In the genomic region with DNA sequence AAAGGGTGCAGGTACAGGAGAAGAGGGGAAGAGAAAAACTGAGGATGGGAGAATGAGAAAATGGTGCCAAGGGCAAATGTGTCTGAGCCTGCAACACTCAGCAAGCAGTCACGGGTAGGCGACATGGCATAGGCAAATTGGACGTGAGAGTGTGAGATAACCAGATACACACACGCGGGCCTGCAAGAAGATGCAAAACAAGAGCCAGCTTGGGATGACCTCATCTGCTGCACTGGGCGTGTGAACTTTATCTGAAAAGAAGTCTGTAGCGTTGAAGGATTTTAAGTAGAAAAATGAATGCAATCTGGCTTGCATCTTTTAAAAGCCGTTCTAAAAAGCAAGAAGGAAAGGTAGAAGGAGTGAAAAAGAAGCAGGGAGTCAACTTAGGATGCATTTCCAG, we compare ENCODE assay signal across 20 cellular contexts.
DNase-seq lines count a peak whose midpoint lies in the region; ATAC-seq, FAIRE-seq and TF ChIP-seq lines count a peak whose summit lies in the region.
"Had no signal": no experiment of that assay in that cellular context is flagged by ENCODE, and none has a peak within 500 bp of the region (broad histone marks: within the 10 kb centered on the region; RNA-seq: fewer than 3 reads in every experiment).

No MANE protein-coding gene starts in this region.

- TF ChIP-seq RAD21 in H1 (IDR thresholded peaks at IDR 0.05 in 1 of 2, conservative IDR thresholded peaks at IDR 0.05 in 1 of 2; ENCODE audit: low read depth in 2 of 2, low read length in 2 of 2), result no peak

- no peak overlapping the region for H3K4ac ChIP-seq in H1 (replicated peaks; ENCODE audit: insufficient read length, low read depth, low read length)

- no peaks in the 10 kb centered on the region for H3K79me1 ChIP-seq in H1 (ENCODE audit: low read depth, low read length)

- no peak overlapping the region for H2BK120ac ChIP-seq in H1 (replicated peaks; ENCODE audit: low read depth, low read length)

- H3K4me1 ChIP-seq in H1 (replicated peaks in 1 of 4; ENCODE audit: control insufficient read depth in 3 of 4, insufficient read depth in 4 of 4, low read length in 3 of 4), result peaks cover 5 to 17% (median 8%) of the 10 kb centered on the region in 4 experiments; a peak in 5 of 7 replicates
- peaks cover 0 to 5% (median 0%) of the 10 kb centered on the region in 4 donors for H3K4me1 ChIP-seq in right lobe of liver
- H3K4me1 ChIP-seq in A673 (ENCODE audit: insufficient read depth, low read length, poor library complexity, severe bottlenecking), result no peaks in the 10 kb centered on the region
- H3K4me1 ChIP-seq: BLaER1, HAP-1 had no signal

- no peak overlapping the region for H2AFZ ChIP-seq in H1 (ENCODE audit: low read length)

- POLR2A ChIA-PET in H1 (lab: Charles Lee; ENCODE audit: partially characterized antibody), result no interaction called here
- POLR2A ChIA-PET in A673 (lab: Charles Lee; ENCODE audit: low non-redundant PET), result no interaction called here

- H4K8ac ChIP-seq in H1 (ENCODE audit: extremely low read depth, insufficient read depth, low read length), result no peak overlapping the region

- no peak overlapping the region for H2BK5ac ChIP-seq in H1 (ENCODE audit: low read depth, low read length)

- H3K18ac ChIP-seq in H1 (ENCODE audit: extremely low read depth, low read length), result no peak overlapping the region

- no peak overlapping the region for H3K56ac ChIP-seq in H1 (replicated peaks; ENCODE audit: insufficient read length, low read depth, low read length)

- TF ChIP-seq POLR2A in H1 (IDR thresholded peaks at IDR 0.05; ENCODE audit: control extremely low read depth in 1 of 2, low read depth in 2 of 2, low read length in 2 of 2) (no peak), right lobe of liver (IDR thresholded peaks at IDR 0.05) (no peak)

- H3K9ac ChIP-seq in H1 (replicated peaks in 1 of 4; ENCODE audit: extremely low read depth in 1 of 4, low read depth in 3 of 4, low read length in 3 of 4), result no peak overlapping the region
- H3K9ac ChIP-seq: BLaER1 had no signal

- H3K23ac ChIP-seq in H1 (ENCODE audit: insufficient read length), result no peak overlapping the region

- CTCF ChIA-PET in H1 (lab: Charles Lee; ENCODE audit: partially characterized antibody), result interaction anchor here (1.5 to 1.7 kb wide), 2 partner anchors 11 to 57 kb away, joined by 4 to 5 read pairs; no protein-coding TSS in a partner anchor
- CTCF ChIA-PET in A673 (lab: Charles Lee), result no interaction called here

- H3K14ac ChIP-seq in H1 (ENCODE audit: insufficient read length), result no peak overlapping the region

- no peak for TF ChIP-seq EP300 in H1 (IDR thresholded peaks at IDR 0.05; ENCODE audit: borderline replicate concordance in 1 of 2, low read depth in 2 of 2, low read length in 2 of 2)

- no peak overlapping the region for H4K91ac ChIP-seq in H1 (replicated peaks; ENCODE audit: insufficient read length, low read length)

- no peaks in the 10 kb centered on the region for H4K20me1 ChIP-seq in H1 (replicated peaks in 1 of 2; ENCODE audit: control insufficient read depth in 1 of 2, insufficient read depth in 2 of 2, low read length in 2 of 2)
- H4K20me1 ChIP-seq: BLaER1 had no signal

- DNase-seq in AG10803 (ENCODE audit: low read depth) (peak; percentile 50), Daoy (ENCODE audit: low read depth) (peak; percentile 38), NCI-H526 (lab: John Stamatoyannopoulos, UW) (peak; percentile 31 to 76), H1 (ENCODE audit: low read depth in 1 of 2, low spot score in 2 of 2) (no peak), right lobe of liver (no peak), superior temporal gyrus (ENCODE audit: extremely low spot score) (no peak), A673 (ENCODE audit: low spot score) (no peak)
- DNase-seq: Calu3; CD4-positive, alpha-beta memory T cell; DMS53; DND-41; GDM1; IMR-90; Karpas-422; KBM-7 had no signal

- H3K79me2 ChIP-seq in H1 (ENCODE audit: control insufficient read depth in 1 of 2, insufficient read depth in 2 of 2, low read length in 2 of 2), result no peaks in the 10 kb centered on the region

- 91% methylated on average over 8 of the region's 8 CpGs; no CpG with 5 or more reads in 1 of the 2 experiments for WGBS in H1 (ENCODE audit: extremely low coverage in 1 of 2, insufficient coverage in 1 of 2, insufficient read length in 1 of 2, insufficient replicate concordance in 2 of 2, low coverage in 1 of 2, low lambda C conversion rate in 2 of 2, missing lambda C conversion rate in 1 of 2), 2 experiments
- WGBS in right lobe of liver (ENCODE audit: insufficient coverage, low coverage, low lambda C conversion rate, missing lambda C conversion rate), result 60% methylated on average over 8 of the region's 8 CpGs

- H2BK15ac ChIP-seq in H1 (ENCODE audit: low read length), result no peak overlapping the region

- no peak for FAIRE-seq in H1 (lab: Jason Lieb, UNC)
- FAIRE-seq: A204.1, HTR-8/SVneo had no signal

- no peak overlapping the region for H2AK5ac ChIP-seq in H1 (ENCODE audit: low read depth, low read length)

- H3K27ac ChIP-seq in H1 (ENCODE audit: low read depth, low read length) (no peak overlapping the region), right lobe of liver (no peak overlapping the region), A673 (ENCODE audit: low read depth, low read length, poor library complexity, severe bottlenecking) (no peak overlapping the region)
- H3K27ac ChIP-seq: BLaER1 had no signal

- peak overlapping the region; percentile 24; the same call in 1 of the 2 replicates for H2BK20ac ChIP-seq in H1 (ENCODE audit: low read length)

- H3K36me3 ChIP-seq in H1 (ENCODE audit: control insufficient read depth in 2 of 4, insufficient read depth in 4 of 4, low read length in 3 of 4), result no peaks in the 10 kb centered on the region
- H3K36me3 ChIP-seq in right lobe of liver, result no peaks in the 10 kb centered on the region
- no peaks in the 10 kb centered on the region for H3K36me3 ChIP-seq in A673 (ENCODE audit: insufficient read depth, low read length, poor library complexity, severe bottlenecking)
- H3K36me3 ChIP-seq: BLaER1, HAP-1 had no signal

- H3K9me3 ChIP-seq in H1 (ENCODE audit: insufficient read depth in 2 of 2, low read depth in 1 of 2, low read length in 1 of 2), result no peaks in the 10 kb centered on the region
- H3K9me3 ChIP-seq in right lobe of liver, result no peaks in the 10 kb centered on the region
- no peaks in the 10 kb centered on the region for H3K9me3 ChIP-seq in A673 (ENCODE audit: low read depth, low read length, poor library complexity, severe bottlenecking)
- H3K9me3 ChIP-seq: BLaER1, HAP-1 had no signal

- H4K5ac ChIP-seq in H1 (ENCODE audit: insufficient read length, low read depth, low read length), result no peak overlapping the region

- no TSS peak for BruUV-seq in A673 (replicated peaks; lab: Mats Ljungman, UMichigan)

- ATAC-seq in right lobe of liver (no peak), HG03442 (IDR thresholded peaks at IDR 0.05; ENCODE audit: unreplicated experiment) (no peak)

- H2BK12ac ChIP-seq in H1 (ENCODE audit: low read depth, low read length), result 0 out of 2 replicates have a peak overlapping the region, but pooled peaks have one; percentile 75

- H3K27me3 ChIP-seq in H1 (replicated peaks in 1 of 4; ENCODE audit: control insufficient read depth in 3 of 4, extremely low read depth in 1 of 4, insufficient read depth in 3 of 4, low read length in 3 of 4) (peaks cover 0 to 2% (median 0%) of the 10 kb centered on the region in 4 experiments; a peak in 1 of 7 replicates), right lobe of liver (no peaks in the 10 kb centered on the region), A673 (replicated peaks; ENCODE audit: insufficient read depth, low read depth, low read length, poor library complexity) (peaks cover 23% of the 10 kb centered on the region)
- H3K27me3 ChIP-seq: BLaER1 had no signal

- H3K4me3 ChIP-seq in AG10803 (ENCODE audit: low read length), result no peak overlapping the region
- H3K4me3 ChIP-seq in H1 (ENCODE audit: extremely low read depth in 1 of 4, insufficient read depth in 2 of 4, low read depth in 3 of 4, low read length in 4 of 4), result no peak overlapping the region
- H3K4me3 ChIP-seq in right lobe of liver, result no peak overlapping the region
- no peak overlapping the region for H3K4me3 ChIP-seq in A673 (ENCODE audit: low read depth, low read length, poor library complexity, severe bottlenecking)
- H3K4me3 ChIP-seq: BLaER1, HAP-1 had no signal

- TF ChIP-seq CTCF in AG10803 (conservative IDR thresholded peaks at IDR 0.05; ENCODE audit: low read length), result no peak
- no peak for TF ChIP-seq CTCF in H1 (IDR thresholded peaks at IDR 0.05; ENCODE audit: control extremely low read depth in 1 of 3, insufficient read depth in 1 of 3, low read depth in 1 of 3, low read length in 3 of 3)
- no peak for TF ChIP-seq CTCF in right lobe of liver (IDR thresholded peaks at IDR 0.05)
- TF ChIP-seq CTCF in A673 (conservative IDR thresholded peaks at IDR 0.05; ENCODE audit: low read depth, low read length), result no peak

- H3K4me2 ChIP-seq in H1 (ENCODE audit: insufficient read depth in 1 of 2, low read depth in 2 of 2, low read length in 2 of 2), result no peak overlapping the region
- H3K4me2 ChIP-seq: BLaER1 had no signal

- intact Hi-C loops in right lobe of liver (cut with DNase I) (no loop called here), A673 (cut with micrococcal nuclease; ENCODE audit: unreplicated experiment) (no loop called here)

- no peaks in the 10 kb centered on the region for H3K23me2 ChIP-seq in H1 (ENCODE audit: low read depth, low read length)

TF ChIP-seq in H1, 55 proteins besides CTCF, POLR2A, EP300 and RAD21:
- TF ChIP-seq MAFK (IDR thresholded peaks at IDR 0.05; ENCODE audit: low read depth, low read length) (no peak), GABPA (IDR thresholded peaks at IDR 0.05; ENCODE audit: borderline replicate concordance, insufficient read depth, low read length) (no peak), TEAD4 (IDR thresholded peaks at IDR 0.05; ENCODE audit: low read depth, low read length) (no peak), SIRT6 (IDR thresholded peaks at IDR 0.05; ENCODE audit: low read length) (no peak), SRF (IDR thresholded peaks at IDR 0.05; ENCODE audit: low read depth, low read length) (no peak), E2F6 (IDR thresholded peaks at IDR 0.05) (no peak), ATF3 (IDR thresholded peaks at IDR 0.05; ENCODE audit: insufficient read depth, low read depth, low read length) (no peak), NRF1 (IDR thresholded peaks at IDR 0.05; ENCODE audit: low read depth, low read length) (no peak), SIX5 (IDR thresholded peaks at IDR 0.05; ENCODE audit: low read depth, low read length) (no peak), TAF7 (optimal IDR thresholded peaks at IDR 0.05; ENCODE audit: borderline replicate concordance, low read depth, low read length) (no peak)

Comparison
In these comparisons a context has a peak if more than half of its experiments do, and no peak if none do; other contexts are left out.
1. DNase-seq: peak in AG10803 (single experiment), Daoy (single experiment) and NCI-H526 (2 of 2); none in H1 (0 of 2), right lobe of liver (0 of 3), superior temporal gyrus (single experiment) and A673 (single experiment).